ENCODE assay signal across 22 cellular contexts in the genomic region with DNA sequence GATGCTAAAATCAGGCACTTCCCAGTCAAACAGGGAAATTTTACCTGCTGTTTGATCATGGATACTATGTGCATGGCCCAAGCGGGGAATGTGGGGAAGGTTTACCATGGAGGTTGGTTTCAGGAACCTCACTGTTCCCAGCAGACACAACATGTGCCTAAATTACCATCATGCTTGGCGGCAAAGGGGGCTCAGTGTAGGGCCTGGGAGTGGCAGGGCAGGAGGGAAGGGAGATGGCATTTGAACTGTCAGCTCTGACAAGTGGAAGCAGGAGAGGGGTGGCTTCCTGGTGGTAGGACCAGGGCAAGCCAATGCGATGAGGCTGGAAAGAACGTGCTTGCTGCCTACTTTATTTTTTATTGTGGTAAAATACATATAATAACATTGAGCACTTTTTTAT.
DNase-seq lines count a peak whose midpoint lies in the region; ATAC-seq, FAIRE-seq and TF ChIP-seq lines count a peak whose summit lies in the region.
"Had no signal": no experiment of that assay in that cellular context is flagged by ENCODE, and none has a peak within 500 bp of the region (broad histone marks: within the 10 kb centered on the region; RNA-seq: fewer than 3 reads in every experiment).

No MANE protein-coding gene starts in this region.

- ATAC-seq in A549 (no peak), PC-3 (no peak), HG02610 (IDR thresholded peaks at IDR 0.05; ENCODE audit: unreplicated experiment) (no peak)
- no peak for ATAC-seq in naive thymus-derived CD4-positive, alpha-beta T cell
- ATAC-seq: T-cell had no signal

- H3K4me3 Mint-ChIP-seq in naive thymus-derived CD4-positive, alpha-beta T cell: no peak overlapping the region
- H3K4me3 Mint-ChIP-seq: B cell, CD14-positive monocyte, IgD-negative memory B cell, T-cell had no signal

- intact Hi-C loops in PC-3 (cut with micrococcal nuclease): no loop called here
- intact Hi-C loops in naive thymus-derived CD4-positive, alpha-beta T cell (cut with micrococcal nuclease): no loop called here

- no peak overlapping the region for H3K23ac ChIP-seq in trophoblast cell (ENCODE audit: low read length)

- TF ChIP-seq RAD21 in A549 (conservative IDR thresholded peaks at IDR 0.05 in 1 of 2, IDR thresholded peaks at IDR 0.05 in 1 of 2): no peak

- DNase-seq in A549 (ENCODE audit: low read depth in 1 of 2, low spot score in 1 of 2): no peak
- no peak for DNase-seq in PC-3
- DNase-seq in epithelial cell of prostate (ENCODE audit: low read depth, low spot score): no peak
- no peak for DNase-seq in trophoblast cell
- DNase-seq in HuH-7.5 (ENCODE audit: low spot score): no peak
- no peak for DNase-seq in naive thymus-derived CD4-positive, alpha-beta T cell
- DNase-seq in NCI-H1105 (lab: John Stamatoyannopoulos, UW): no peak
- DNase-seq: 8988T, DMS53, GF-D8, MV-4-11, NCI-H1694 treated with DMSO at 0.1 percent for 48 hours, NCI-H2081 treated with DMSO at 0.1 percent for 48 hours, NCI-H446, NCI-H526 treated with DMSO at 0.1 percent for 48 hours, SHP77 treated with DMSO at 0.1 percent for 48 hours, T-cell had no signal

- no peak for TF ChIP-seq CTCF in A549 (IDR thresholded peaks at IDR 0.05)
- no peak for TF ChIP-seq CTCF in PC-3 (conservative IDR thresholded peaks at IDR 0.05; ENCODE audit: low read depth, low read length)

- H2BK5ac ChIP-seq in trophoblast cell (ENCODE audit: low read depth, low read length, poor library complexity): no peak overlapping the region

- H2BK120ac ChIP-seq in trophoblast cell (ENCODE audit: insufficient read depth, low read length, poor library complexity): no peak overlapping the region

- peaks cover 70% of the 10 kb centered on the region for H3K79me2 ChIP-seq in PC-3 (ENCODE audit: low read length)
- H3K79me2 ChIP-seq in trophoblast cell (ENCODE audit: control insufficient read depth, insufficient read depth, low read length, poor library complexity): no peaks in the 10 kb centered on the region

- H3K4me1 ChIP-seq in A549 (peaks cover 52% of the 10 kb centered on the region), PC-3 (ENCODE audit: insufficient read depth, low read length) (peaks cover 62% of the 10 kb centered on the region), trophoblast cell (ENCODE audit: control insufficient read depth in 1 of 2, insufficient read depth in 2 of 2, low read length in 2 of 2) (peaks cover 8 to 17% of the 10 kb centered on the region in 2 experiments)
- no peaks in the 10 kb centered on the region for H3K4me1 ChIP-seq in naive thymus-derived CD4-positive, alpha-beta T cell (ENCODE audit: control insufficient read depth in 2 of 2, insufficient read depth in 2 of 2, low read length in 2 of 2)

- H2BK12ac ChIP-seq in trophoblast cell (ENCODE audit: low read length): no peak overlapping the region

- no peaks in the 10 kb centered on the region for H3K27me3 ChIP-seq in PC-3 (ENCODE audit: low read length)
- no peaks in the 10 kb centered on the region for H3K27me3 ChIP-seq in trophoblast cell (ENCODE audit: insufficient read depth, low read length)
- no peaks in the 10 kb centered on the region for H3K27me3 ChIP-seq in naive thymus-derived CD4-positive, alpha-beta T cell (ENCODE audit: control insufficient read depth in 2 of 2, insufficient read depth in 2 of 2, low read length in 2 of 2)

- peak overlapping the region; percentile 61 for H4K8ac ChIP-seq in trophoblast cell (ENCODE audit: low read depth, low read length)

- FAIRE-seq in A549 (lab: Jason Lieb, UNC): no peak
- FAIRE-seq: D721Med had no signal

- peaks cover 0 to 5% (median 0%) of the 10 kb centered on the region in 5 donors for H3K27me3 Mint-ChIP-seq in naive thymus-derived CD4-positive, alpha-beta T cell
- H3K27me3 Mint-ChIP-seq: IgD-negative memory B cell had no signal

- H2AK5ac ChIP-seq in trophoblast cell (ENCODE audit: low read length): peak overlapping the region; percentile 88

- no peak overlapping the region for H3K4me3 ChIP-seq in A549
- H3K4me3 ChIP-seq in PC-3 (ENCODE audit: low read length): no peak overlapping the region
- H3K4me3 ChIP-seq in trophoblast cell (ENCODE audit: low read depth, low read length): no peak overlapping the region
- no peak overlapping the region for H3K4me3 ChIP-seq in naive thymus-derived CD4-positive, alpha-beta T cell (ENCODE audit: low read length)

- no peak for TF ChIP-seq POLR2A in A549 (IDR thresholded peaks at IDR 0.05; ENCODE audit: low read length)

- H4K12ac ChIP-seq in trophoblast cell (ENCODE audit: low read depth, low read length): no peak overlapping the region

- no peaks in the 10 kb centered on the region for H3K9me3 Mint-ChIP-seq in naive thymus-derived CD4-positive, alpha-beta T cell
- H3K9me3 Mint-ChIP-seq: CD14-positive monocyte, IgD-negative memory B cell, T-cell had no signal

- H3K36me3 Mint-ChIP-seq in naive thymus-derived CD4-positive, alpha-beta T cell: no peaks in the 10 kb centered on the region
- H3K36me3 Mint-ChIP-seq: T-cell had no signal

- H3K4ac ChIP-seq in trophoblast cell (ENCODE audit: low read depth, low read length): no peak overlapping the region

- WGBS in A549 (ENCODE audit: missing lambda C conversion rate): 90% methylated on average over 4 of the region's 4 CpGs
- WGBS in trophoblast cell (ENCODE audit: extremely low coverage, insufficient coverage, insufficient read length): no CpG with 5 or more reads among the region's 4 CpGs

- H3K79me1 ChIP-seq in trophoblast cell (ENCODE audit: low read length): no peaks in the 10 kb centered on the region

- H4K20me1 ChIP-seq in PC-3 (ENCODE audit: low read length): no peaks in the 10 kb centered on the region

- H2AFZ ChIP-seq in PC-3 (ENCODE audit: low read length) (no peak overlapping the region), trophoblast cell (ENCODE audit: insufficient read depth, low read length, poor library complexity) (no peak overlapping the region)

- BruUV-seq in PC-3 (replicated peaks; lab: Mats Ljungman, UMichigan): no TSS peak

- no peak overlapping the region for H4K91ac ChIP-seq in trophoblast cell (ENCODE audit: low read depth, low read length)

- H3K14ac ChIP-seq in trophoblast cell (ENCODE audit: low read length): peak overlapping the region; percentile 67

- H3K4me2 ChIP-seq in A549 (no peak overlapping the region), PC-3 (ENCODE audit: low read length) (0 out of 2 replicates have a peak overlapping the region, but pooled peaks have one; percentile 2), trophoblast cell (ENCODE audit: low read length) (no peak overlapping the region)

- H3K18ac ChIP-seq in trophoblast cell (ENCODE audit: low read length): no peak overlapping the region

- H3K9ac ChIP-seq in PC-3 (ENCODE audit: low read length): peak overlapping the region; percentile 63
- no peak overlapping the region for H3K9ac ChIP-seq in trophoblast cell (ENCODE audit: low read length)

- H3K27ac Mint-ChIP-seq in naive thymus-derived CD4-positive, alpha-beta T cell: no peak overlapping the region
- H3K27ac Mint-ChIP-seq: B cell, IgD-negative memory B cell, T-cell had no signal

- CTCF ChIA-PET in A549 (lab: Yijun Ruan, JAX): interaction anchor here (1.4 to 4.1 kb wide), 3 partner anchors 12 to 113 kb away, joined by 3 to 15 read pairs (median 4); no protein-coding TSS in a partner anchor
- CTCF ChIA-PET in PC-3 (lab: Charles Lee): no interaction called here
- CTCF ChIA-PET in naive thymus-derived CD4-positive, alpha-beta T cell (lab: Charles Lee): no interaction called here

- H3K27ac ChIP-seq in A549: peak overlapping the region; percentile 42 to 68; a peak in 5 of 6 replicates
- H3K27ac ChIP-seq in PC-3 (ENCODE audit: low read length): peak overlapping the region; percentile 96
- H3K27ac ChIP-seq in epithelial cell of prostate: peak overlapping the region; percentile 55
- no peak overlapping the region for H3K27ac ChIP-seq in trophoblast cell (ENCODE audit: low read depth, low read length)
- no peak overlapping the region for H3K27ac ChIP-seq in naive thymus-derived CD4-positive, alpha-beta T cell (ENCODE audit: low read depth, low read length)

- H3K9me3 ChIP-seq in A549 (no peaks in the 10 kb centered on the region), PC-3 (ENCODE audit: low read length) (no peaks in the 10 kb centered on the region), trophoblast cell (ENCODE audit: insufficient read depth, low read depth, low read length) (no peaks in the 10 kb centered on the region)
- no peaks in the 10 kb centered on the region for H3K9me3 ChIP-seq in naive thymus-derived CD4-positive, alpha-beta T cell (ENCODE audit: control insufficient read depth in 2 of 3, low read length in 3 of 3)

- POLR2A ChIA-PET in A549 (lab: Yijun Ruan, JAX) (no interaction called here), PC-3 (lab: Charles Lee; ENCODE audit: unreplicated experiment) (no interaction called here)
- POLR2A ChIA-PET in naive thymus-derived CD4-positive, alpha-beta T cell (lab: Charles Lee): no interaction called here

- no peaks in the 10 kb centered on the region for H3K9me2 ChIP-seq in PC-3 (replicated peaks; ENCODE audit: low read length)

- H3K4me1 Mint-ChIP-seq in naive thymus-derived CD4-positive, alpha-beta T cell: peaks cover 0 to 1% (median 0%) of the 10 kb centered on the region in 7 donors
- H3K4me1 Mint-ChIP-seq: B cell, IgD-negative memory B cell, T-cell had no signal

- H3K36me3 ChIP-seq in PC-3 (ENCODE audit: low read depth, low read length) (peaks cover 30% of the 10 kb centered on the region), trophoblast cell (ENCODE audit: control insufficient read depth in 1 of 2, insufficient read depth in 2 of 2, low read length in 2 of 2) (peaks cover 23 to 35% of the 10 kb centered on the region in 2 experiments)
- no peaks in the 10 kb centered on the region for H3K36me3 ChIP-seq in naive thymus-derived CD4-positive, alpha-beta T cell (ENCODE audit: control insufficient read depth in 2 of 3, insufficient read depth in 3 of 3, low read length in 3 of 3)

- peaks cover 9% of the 10 kb centered on the region for H3F3A ChIP-seq in PC-3 (ENCODE audit: low read length, unreplicated experiment)

- TF ChIP-seq EP300 in A549 (IDR thresholded peaks at IDR 0.05): no peak

TF ChIP-seq in A549, 52 proteins besides CTCF, POLR2A, EP300 and RAD21:
- TF ChIP-seq CHD4 (IDR thresholded peaks at IDR 0.05; ENCODE audit: borderline replicate concordance): no peak

Comparison
In these comparisons a context has a peak if more than half of its experiments do, and no peak if none do; other contexts are left out.
1. H3K27ac ChIP-seq: peak in A549 (2 of 2), PC-3 (single experiment) and epithelial cell of prostate (single experiment); none in trophoblast cell (single experiment) and naive thymus-derived CD4-positive, alpha-beta T cell (single experiment).